10 cellular contexts compared by ENCODE assay signal in the genomic region with DNA sequence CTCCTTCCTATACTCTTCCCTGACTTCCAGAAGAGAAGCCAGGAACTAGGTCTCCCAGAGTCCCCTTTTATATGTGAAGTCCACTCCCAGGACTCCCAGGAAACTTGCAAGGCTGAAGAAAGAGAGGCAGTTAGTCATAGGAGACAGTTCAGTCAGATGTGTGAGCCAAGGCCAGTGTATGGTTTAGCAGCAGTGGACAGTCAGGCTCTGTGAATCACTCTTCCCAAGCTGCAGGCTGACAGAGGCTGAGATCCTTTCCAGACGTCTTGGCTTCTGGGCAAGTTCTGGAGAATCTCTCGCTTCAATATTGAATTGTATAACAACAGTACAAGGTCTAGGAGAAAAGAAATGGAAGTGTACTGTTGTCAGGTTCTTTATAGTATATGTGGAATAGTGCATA. TPM values are rescaled to one million over a fixed set of nuclear protein-coding genes. Genes with fewer than 3 reads are reported as not detected.
DNase-seq lines count a peak whose midpoint lies in the region; ATAC-seq, FAIRE-seq and TF ChIP-seq lines count a peak whose summit lies in the region.
"Had no signal": no experiment of that assay in that cellular context is flagged by ENCODE, and none has a peak within 500 bp of the region (broad histone marks: within the 10 kb centered on the region; RNA-seq: fewer than 3 reads in every experiment).

No MANE protein-coding gene starts in this region.

- H3K9ac ChIP-seq in keratinocyte (ENCODE audit: control insufficient read depth, extremely low read depth, insufficient read depth, low read length) (no peak overlapping the region), smooth muscle cell (ENCODE audit: low read depth) (peak overlapping the region; percentile 42)

- H3K27ac ChIP-seq in keratinocyte (ENCODE audit: control insufficient read depth, insufficient read depth, low read length) (no peak overlapping the region), smooth muscle cell (ENCODE audit: low read depth) (peak overlapping the region; percentile 94)

- H3K4me1 ChIP-seq in keratinocyte (ENCODE audit: control insufficient read depth, extremely low read depth, insufficient read depth, low read length) (peaks cover 11% of the 10 kb centered on the region), smooth muscle cell (ENCODE audit: low read depth) (peaks cover 10% of the 10 kb centered on the region)

- dilution Hi-C loops in keratinocyte (cut with MboI; ENCODE audit: extremely low pct_ligation_motif_present, low sequenced_read_pairs): no loop called here

- H3K27me3 ChIP-seq in keratinocyte (ENCODE audit: control insufficient read depth, extremely low read depth, insufficient read depth, low read length) (no peaks in the 10 kb centered on the region), smooth muscle cell (ENCODE audit: low read depth) (no peaks in the 10 kb centered on the region)

- H3K4me2 ChIP-seq in keratinocyte (ENCODE audit: control insufficient read depth, extremely low read depth, insufficient read depth, low read depth, low read length) (no peak overlapping the region), smooth muscle cell (peak overlapping the region; percentile 65)

- peaks cover 38% of the 10 kb centered on the region for H3K36me3 Mint-ChIP-seq in nephron progenitor cell (ENCODE audit: low read depth)

- no peak overlapping the region for H3K27ac Mint-ChIP-seq in nephron progenitor cell
- H3K27ac Mint-ChIP-seq: activated T-helper 1 cell treated with anti-CD3 and anti-CD28 coated beads, Interleukin-12 subunit alpha, Interleukin-12 subunit beta, Interleukin-2, Interleukin-4 antibody, amounts not matched to agents 30 ng/mL and 10 ng/mL and 1 ng/mL, durations not matched to agents 14 hours and 24 hours and 36 hours had no signal

- H2AFZ ChIP-seq in keratinocyte (ENCODE audit: control insufficient read depth, low read length) (no peak overlapping the region), smooth muscle cell (ENCODE audit: low read depth) (no peak overlapping the region)

- H3K4me3 Mint-ChIP-seq in nephron progenitor cell: no peak overlapping the region
- H3K4me3 Mint-ChIP-seq: activated T-helper 1 cell treated with anti-CD3 and anti-CD28 coated beads, Interleukin-12 subunit alpha, Interleukin-12 subunit beta, Interleukin-2, Interleukin-4 antibody, amounts not matched to agents 30 ng/mL and 10 ng/mL and 1 ng/mL, durations not matched to agents 14 hours and 24 hours and 36 hours had no signal

- DNase-seq in HK-2 (ENCODE audit: unreplicated experiment) (peak; percentile 46), astrocyte of the spinal cord (ENCODE audit: low read depth, low spot score) (peak; percentile 80), keratinocyte (ENCODE audit: low read depth, low spot score) (no peak), smooth muscle cell (lab: John Stamatoyannopoulos, UW; ENCODE audit: unreplicated experiment) (peak; percentile 9), HTR-8/SVneo (ENCODE audit: insufficient read length, low spot score) (no peak), nephron progenitor cell (no peak)
- DNase-seq: NCI-H2171 had no signal

- peaks cover 3% of the 10 kb centered on the region for H3K9me3 Mint-ChIP-seq in nephron progenitor cell
- H3K9me3 Mint-ChIP-seq: activated T-helper 1 cell treated with anti-CD3 and anti-CD28 coated beads, Interleukin-12 subunit alpha, Interleukin-12 subunit beta, Interleukin-2, Interleukin-4 antibody, amounts not matched to agents 30 ng/mL and 10 ng/mL and 1 ng/mL, durations not matched to agents 14 hours and 24 hours and 36 hours had no signal

- no peaks in the 10 kb centered on the region for H3K9me1 ChIP-seq in keratinocyte (ENCODE audit: control insufficient read depth, extremely low read depth, insufficient read depth, low read length)

- H3K79me2 ChIP-seq in keratinocyte (ENCODE audit: control insufficient read depth, insufficient read depth, low read length) (no peaks in the 10 kb centered on the region), smooth muscle cell (ENCODE audit: low read depth) (no peaks in the 10 kb centered on the region)

- no peaks in the 10 kb centered on the region for H3K4me1 Mint-ChIP-seq in nephron progenitor cell

- H3K4me3 ChIP-seq in astrocyte of the spinal cord (ENCODE audit: low read depth, low read length) (no peak overlapping the region), keratinocyte (ENCODE audit: control insufficient read depth in 2 of 3, extremely low read depth in 1 of 3, insufficient read depth in 2 of 3, low read depth in 1 of 3, low read length in 3 of 3) (no peak overlapping the region), smooth muscle cell (no peak overlapping the region)

- H4K20me1 ChIP-seq in keratinocyte (ENCODE audit: control insufficient read depth, extremely low read depth, insufficient read depth, low read length): no peaks in the 10 kb centered on the region
- H4K20me1 ChIP-seq in smooth muscle cell (ENCODE audit: low read depth): no peaks in the 10 kb centered on the region

- WGBS in smooth muscle cell (ENCODE audit: low lambda C conversion rate): 3% methylated on average over 2 of the region's 2 CpGs

- peaks cover 5 to 8% of the 10 kb centered on the region in 2 experiments for H3K36me3 ChIP-seq in keratinocyte (ENCODE audit: control insufficient read depth in 2 of 2, extremely low read depth in 1 of 2, insufficient read depth in 2 of 2, low read length in 2 of 2)
- H3K36me3 ChIP-seq in smooth muscle cell (ENCODE audit: low read depth): no peaks in the 10 kb centered on the region

- TF ChIP-seq CTCF in astrocyte of the spinal cord (IDR thresholded peaks at IDR 0.05; ENCODE audit: low read depth, low read length): no peak
- TF ChIP-seq CTCF in keratinocyte (optimal IDR thresholded peaks at IDR 0.05 in 1 of 3, IDR thresholded peaks at IDR 0.05 in 1 of 3, conservative IDR thresholded peaks at IDR 0.05 in 1 of 3; ENCODE audit: extremely low read depth in 1 of 3, insufficient read depth in 2 of 3, low read length in 3 of 3): no peak
- no peak for TF ChIP-seq CTCF in smooth muscle cell (IDR thresholded peaks at IDR 0.05; ENCODE audit: borderline replicate concordance, insufficient read depth, poor library complexity, severe bottlenecking)
- no peak for TF ChIP-seq CTCF in nephron progenitor cell (IDR thresholded peaks at IDR 0.05)

- in situ Hi-C loops in astrocyte of the spinal cord (cut with HindIII; ENCODE audit: low sequenced_read_pairs): no loop called here

- no peak for ATAC-seq in GM21529 (IDR thresholded peaks at IDR 0.05; ENCODE audit: unreplicated experiment)
- no peak for ATAC-seq in GM19351 (IDR thresholded peaks at IDR 0.05; ENCODE audit: unreplicated experiment)

- no peaks in the 10 kb centered on the region for H3K27me3 Mint-ChIP-seq in nephron progenitor cell (ENCODE audit: low read depth, poor library complexity)

- peak; percentile 26 for FAIRE-seq in keratinocyte (lab: Jason Lieb, UNC)
- FAIRE-seq in HTR-8/SVneo (lab: Jason Lieb, UNC): no peak

- H3K9me3 ChIP-seq in keratinocyte (ENCODE audit: control insufficient read depth, low read depth, low read length) (no peaks in the 10 kb centered on the region), smooth muscle cell (replicated peaks; ENCODE audit: low read depth) (no peaks in the 10 kb centered on the region)

- peaks cover 11% of the 10 kb centered on the region for H3F3A ChIP-seq in smooth muscle cell (ENCODE audit: low read depth)

RNA-seq across cellular contexts. Expression of a gene that starts 26.9 kb away (rescaled TPM):
- polyA plus RNA-seq in keratinocyte: 34.8 to 59.3 TPM (median 49.6 TPM) in 3 replicates
- polyA plus RNA-seq in keratinocyte (2011; ENCODE audit: low read depth): 12.2 TPM
- 42.6 and 53.8 TPM in 2 replicates for polyA plus RNA-seq in keratinocyte (2011; cell fraction: cytosol; rRNA removed)
- polyA plus RNA-seq in keratinocyte (2011; cell fraction: nucleus; rRNA removed): 28.3 and 30.6 TPM in 2 replicates
- polyA plus RNA-seq in keratinocyte (2012; ENCODE audit: low replicate concordance): 24.3 and 62.5 TPM in 2 replicates
- polyA minus RNA-seq in keratinocyte: 20.2 to 27.9 TPM (median 23.3 TPM) in 3 replicates
- polyA minus RNA-seq in keratinocyte (2011; cell fraction: cytosol; rRNA and poly(A)+ RNA removed): 21.7 TPM
- 5.5 and 8.2 TPM in 2 replicates for polyA minus RNA-seq in keratinocyte (2011; cell fraction: nucleus; rRNA and poly(A)+ RNA removed)
- total RNA-seq in smooth muscle cell: 24.6 and 30.6 TPM in 2 replicates
- polyA plus RNA-seq in smooth muscle cell: 54.8 and 65.4 TPM in 2 replicates

RNA-seq across cellular contexts. Expression of a gene that starts 56.1 kb away (rescaled TPM):
- polyA plus RNA-seq in keratinocyte (24.6 to 32.2 TPM (median 26.6 TPM) in 3 replicates), smooth muscle cell (61.0 and 67.5 TPM in 2 replicates)
- 11.1 TPM for polyA plus RNA-seq in keratinocyte (2011; ENCODE audit: low read depth)
- 18.9 and 21.6 TPM in 2 replicates for polyA plus RNA-seq in keratinocyte (2011; cell fraction: cytosol; rRNA removed)
- 27.1 and 29.8 TPM in 2 replicates for polyA plus RNA-seq in keratinocyte (2011; cell fraction: nucleus; rRNA removed)
- polyA plus RNA-seq in keratinocyte (2012; ENCODE audit: low replicate concordance): 36.7 and 42.2 TPM in 2 replicates
- polyA minus RNA-seq in keratinocyte: 12.6 to 45.9 TPM (median 34.2 TPM) in 3 replicates
- 13.8 TPM for polyA minus RNA-seq in keratinocyte (2011; cell fraction: cytosol; rRNA and poly(A)+ RNA removed)
- 32.8 and 46.3 TPM in 2 replicates for polyA minus RNA-seq in keratinocyte (2011; cell fraction: nucleus; rRNA and poly(A)+ RNA removed)
- total RNA-seq in smooth muscle cell: 63.1 and 77.5 TPM in 2 replicates

Comparison
In these comparisons a context has a peak if more than half of its experiments do, and no peak if none do; other contexts are left out.
1. DNase-seq: peak in HK-2 (single experiment), astrocyte of the spinal cord (single experiment) and smooth muscle cell (single experiment); none in keratinocyte (single experiment), HTR-8/SVneo (single experiment) and nephron progenitor cell (single experiment).